Comparison of ENCODE assay signal across 8 cellular contexts in the genomic region with DNA sequence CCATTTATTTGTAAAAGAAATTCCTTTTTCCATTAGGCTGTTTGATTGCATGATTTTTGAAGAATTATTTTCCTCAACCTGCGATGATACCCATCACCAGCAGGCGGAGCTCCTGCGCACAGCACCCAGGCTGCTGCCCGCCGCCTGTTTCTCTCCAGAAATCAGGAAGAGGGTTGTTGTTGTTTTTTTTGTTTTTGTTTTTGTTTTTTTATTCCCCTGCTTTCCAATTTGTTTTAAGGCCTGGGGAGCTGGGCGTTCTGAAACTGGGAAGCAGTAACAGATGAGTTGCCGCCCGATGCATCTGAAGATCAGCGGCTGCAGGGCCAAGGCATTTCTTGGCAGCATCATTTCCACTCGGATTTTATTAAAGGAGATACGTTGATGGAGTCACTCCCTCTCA.
DNase-seq lines count a peak whose midpoint lies in the region; ATAC-seq and TF ChIP-seq lines count a peak whose summit lies in the region.

No MANE protein-coding gene starts in this region.

- no peaks in the 10 kb centered on the region for H3K27me3 ChIP-seq in dorsolateral prefrontal cortex
- no peaks in the 10 kb centered on the region for H3K27me3 ChIP-seq in mesendoderm (ENCODE audit: insufficient read depth, low read length, poor library complexity)
- no peaks in the 10 kb centered on the region for H3K27me3 ChIP-seq in stomach

- no peak overlapping the region for H2AK5ac ChIP-seq in mesendoderm (ENCODE audit: low read length)

- intact Hi-C loops in activated CD4-positive, alpha-beta T cell treated with anti-CD3 and anti-CD28 coated beads for 36 hours (cut with DNase I, micrococcal nuclease): loop anchor here (1.0 to 5.0 kb wide), 4 partner anchors 55 to 650 kb away; no protein-coding TSS in a partner anchor
- intact Hi-C loops in dorsolateral prefrontal cortex (cut with DNase I) (loop anchor here in 1 of 2 donors (5.0 kb wide), 2 partner anchors 212 to 652 kb away; no protein-coding TSS in a partner anchor), stomach (cut with DNase I; ENCODE audit: low total_unique reads) (loop anchor here (10.0 kb wide), 1 partner anchor 54 kb away; no protein-coding TSS in a partner anchor)
- intact Hi-C loops in activated T-helper 2 cell treated with anti-CD3 and anti-CD28 coated beads, Interferon-gamma antibody, Interleukin-2, Interleukin-4, amounts not matched to agents 10 μg/mL and 5 μg/mL and 100 μg/mL, durations not matched to agents 14 hours and 24 hours and 36 hours (cut with micrococcal nuclease): loop anchor here (1.0 to 5.0 kb wide), 4 partner anchors 55 to 652 kb away; no protein-coding TSS in a partner anchor

- no peaks in the 10 kb centered on the region for H3K79me1 ChIP-seq in mesendoderm (ENCODE audit: low read length)

- ATAC-seq in activated CD4-positive, alpha-beta T cell treated with anti-CD3 and anti-CD28 coated beads for 36 hours: no peak

- no peaks in the 10 kb centered on the region for H3K36me3 ChIP-seq in mesendoderm (ENCODE audit: control insufficient read depth, insufficient read depth, low read length)
- no peaks in the 10 kb centered on the region for H3K36me3 ChIP-seq in stomach

- TF ChIP-seq POLR2A in stomach (IDR thresholded peaks at IDR 0.05): no peak

- peak overlapping the region; percentile 17 for H3K27ac Mint-ChIP-seq in activated CD4-positive, alpha-beta T cell treated with anti-CD3 and anti-CD28 coated beads for 36 hours
- no peak overlapping the region for H3K27ac Mint-ChIP-seq in activated T-helper 2 cell treated with anti-CD3 and anti-CD28 coated beads, Interferon-gamma antibody, Interleukin-2, Interleukin-4, amounts not matched to agents 10 μg/mL and 5 μg/mL and 100 μg/mL, durations not matched to agents 14 hours and 24 hours and 36 hours

- WGBS in mesendoderm (ENCODE audit: extremely low coverage, insufficient coverage, low lambda C conversion rate): no CpG with 5 or more reads among the region's 11 CpGs
- 16 to 26% (median 20%) methylated on average over 11 of the region's 11 CpGs for WGBS in stomach, 5 donors

- DNase-seq in NK-92 treated with Interleukin-12 subunit alpha and Interleukin-12 subunit beta, amount 100 ng/mL, for 24 hours (lab: John Stamatoyannopoulos, UW): peak; percentile 9
- DNase-seq in NK-92 (lab: John Stamatoyannopoulos, UW; ENCODE audit: unreplicated experiment) (no peak), LNCaP clone FGC (ENCODE audit: low read depth) (no peak), dorsolateral prefrontal cortex (peak in 7 of 10 donors; percentile 37 to 70 (median 51)), mesendoderm (peak; percentile 23), stomach (peak; percentile 62)
- peak; percentile 70 for DNase-seq in activated CD4-positive, alpha-beta T cell treated with anti-CD3 and anti-CD28 coated beads for 36 hours
- DNase-seq in activated T-helper 2 cell treated with anti-CD3 and anti-CD28 coated beads, Interferon-gamma antibody, Interleukin-2, Interleukin-4, amounts not matched to agents 10 μg/mL and 5 μg/mL and 100 μg/mL, durations not matched to agents 14 hours and 24 hours and 36 hours (ENCODE audit: low spot score): no peak

- H3K27ac ChIP-seq in dorsolateral prefrontal cortex (peak overlapping the region in 51 of 59 donors; percentile 7 to 99 (median 63)), mesendoderm (ENCODE audit: low read depth, low read length) (no peak overlapping the region), stomach (no peak overlapping the region)

- TF ChIP-seq EP300 in stomach (IDR thresholded peaks at IDR 0.05): no peak

- H4K5ac ChIP-seq in mesendoderm (ENCODE audit: low read length): no peak overlapping the region

- H3K4ac ChIP-seq in mesendoderm (ENCODE audit: low read depth, low read length): no peak overlapping the region

- no peak overlapping the region for H3K9ac ChIP-seq in mesendoderm (ENCODE audit: low read length)

- H2BK120ac ChIP-seq in mesendoderm (ENCODE audit: low read depth, low read length): no peak overlapping the region

- H3K4me1 Mint-ChIP-seq in activated CD4-positive, alpha-beta T cell treated with anti-CD3 and anti-CD28 coated beads for 36 hours: peaks cover 21% of the 10 kb centered on the region
- H3K4me1 Mint-ChIP-seq in activated T-helper 2 cell treated with anti-CD3 and anti-CD28 coated beads, Interferon-gamma antibody, Interleukin-2, Interleukin-4, amounts not matched to agents 10 μg/mL and 5 μg/mL and 100 μg/mL, durations not matched to agents 14 hours and 24 hours and 36 hours (ENCODE audit: low read depth): peaks cover 32% of the 10 kb centered on the region

- H2BK15ac ChIP-seq in mesendoderm (replicated peaks; ENCODE audit: low read depth): no peak overlapping the region

- H3K27me3 Mint-ChIP-seq in activated CD4-positive, alpha-beta T cell treated with anti-CD3 and anti-CD28 coated beads for 36 hours: no peaks in the 10 kb centered on the region
- H3K27me3 Mint-ChIP-seq in activated T-helper 2 cell treated with anti-CD3 and anti-CD28 coated beads, Interferon-gamma antibody, Interleukin-2, Interleukin-4, amounts not matched to agents 10 μg/mL and 5 μg/mL and 100 μg/mL, durations not matched to agents 14 hours and 24 hours and 36 hours (ENCODE audit: low read depth): peaks cover 3% of the 10 kb centered on the region

- no peaks in the 10 kb centered on the region for H3K9me3 ChIP-seq in stomach

- H3K4me1 ChIP-seq in mesendoderm (ENCODE audit: control insufficient read depth, low read depth, low read length): no peaks in the 10 kb centered on the region
- peaks cover 0 to 16% (median 3%) of the 10 kb centered on the region in 4 donors for H3K4me1 ChIP-seq in stomach

- H3K4me3 Mint-ChIP-seq in activated CD4-positive, alpha-beta T cell treated with anti-CD3 and anti-CD28 coated beads for 36 hours: no peak overlapping the region
- H3K4me3 Mint-ChIP-seq in activated T-helper 2 cell treated with anti-CD3 and anti-CD28 coated beads, Interferon-gamma antibody, Interleukin-2, Interleukin-4, amounts not matched to agents 10 μg/mL and 5 μg/mL and 100 μg/mL, durations not matched to agents 14 hours and 24 hours and 36 hours (ENCODE audit: low read depth): no peak overlapping the region

- no peaks in the 10 kb centered on the region for H3K79me2 ChIP-seq in mesendoderm (ENCODE audit: control insufficient read depth, insufficient read depth, low read length)

- no peak overlapping the region for H3K23ac ChIP-seq in mesendoderm (ENCODE audit: low read length)

- no peak overlapping the region for H2BK5ac ChIP-seq in mesendoderm (ENCODE audit: low read length)

- no peak overlapping the region for H3K56ac ChIP-seq in mesendoderm (ENCODE audit: low read length)

- no peaks in the 10 kb centered on the region for H3K9me3 Mint-ChIP-seq in activated CD4-positive, alpha-beta T cell treated with anti-CD3 and anti-CD28 coated beads for 36 hours (ENCODE audit: low read depth)
- no peaks in the 10 kb centered on the region for H3K9me3 Mint-ChIP-seq in activated T-helper 2 cell treated with anti-CD3 and anti-CD28 coated beads, Interferon-gamma antibody, Interleukin-2, Interleukin-4, amounts not matched to agents 10 μg/mL and 5 μg/mL and 100 μg/mL, durations not matched to agents 14 hours and 24 hours and 36 hours

- CTCF ChIA-PET in activated CD4-positive, alpha-beta T cell treated with anti-CD3 and anti-CD28 coated beads for 36 hours (lab: Charles Lee): interaction anchor here (0.7 to 3.6 kb wide), 47 partner anchors 9 to 676 kb away, joined by 3 to 49 read pairs (median 4); no protein-coding TSS in a partner anchor

- POLR2A ChIA-PET in activated CD4-positive, alpha-beta T cell treated with anti-CD3 and anti-CD28 coated beads for 36 hours (lab: Charles Lee): interaction anchor here (0.6 to 0.9 kb wide), 4 partner anchors 36 to 211 kb away, joined by 3 to 5 read pairs (median 4); no protein-coding TSS in a partner anchor

- H3K4me3 ChIP-seq in LNCaP clone FGC (ENCODE audit: low read depth, low read length) (no peak overlapping the region), dorsolateral prefrontal cortex (peak overlapping the region in 49 of 59 donors; percentile 7 to 84 (median 37)), mesendoderm (ENCODE audit: low read length) (no peak overlapping the region), stomach (peak overlapping the region in 1 of 4 donors; percentile 19)

- no peak overlapping the region for H4K8ac ChIP-seq in mesendoderm (ENCODE audit: low read depth, low read length)

- no peaks in the 10 kb centered on the region for H3K36me3 Mint-ChIP-seq in activated CD4-positive, alpha-beta T cell treated with anti-CD3 and anti-CD28 coated beads for 36 hours (ENCODE audit: low read depth)
- no peaks in the 10 kb centered on the region for H3K36me3 Mint-ChIP-seq in activated T-helper 2 cell treated with anti-CD3 and anti-CD28 coated beads, Interferon-gamma antibody, Interleukin-2, Interleukin-4, amounts not matched to agents 10 μg/mL and 5 μg/mL and 100 μg/mL, durations not matched to agents 14 hours and 24 hours and 36 hours (ENCODE audit: low read depth)

- no peak overlapping the region for H3K4me2 ChIP-seq in mesendoderm (ENCODE audit: low read length)

- no peak overlapping the region for H3K18ac ChIP-seq in mesendoderm (ENCODE audit: low read length)

- TF ChIP-seq CTCF in LNCaP clone FGC (IDR thresholded peaks at IDR 0.05; ENCODE audit: control insufficient read depth, extremely low read depth, insufficient read depth): peak; percentile 87
- TF ChIP-seq CTCF in dorsolateral prefrontal cortex (IDR thresholded peaks at IDR 0.05 in 54 of 56, conservative IDR thresholded peaks at IDR 0.05 in 2 of 56; ENCODE audit: low read depth in 1 of 56, partially characterized antibody in 56 of 56): peak; percentile 87 to 100 (median 95)
- peak in 5 of 7 experiments; percentile 90 to 96 (median 93) for TF ChIP-seq CTCF in stomach (IDR thresholded peaks at IDR 0.05)

Comparison
In these comparisons a context has a peak if more than half of its experiments do, and no peak if none do; other contexts are left out.
1. DNase-seq: peak in NK-92 treated with Interleukin-12 subunit alpha and Interleukin-12 subunit beta, amount 100 ng/mL, for 24 hours (single experiment), activated CD4-positive, alpha-beta T cell treated with anti-CD3 and anti-CD28 coated beads for 36 hours (single experiment), dorsolateral prefrontal cortex (7 of 10), mesendoderm (single experiment) and stomach (single experiment); none in NK-92 (single experiment), LNCaP clone FGC (single experiment) and activated T-helper 2 cell treated with anti-CD3 and anti-CD28 coated beads, Interferon-gamma antibody, Interleukin-2, Interleukin-4, amounts not matched to agents 10 μg/mL and 5 μg/mL and 100 μg/mL, durations not matched to agents 14 hours and 24 hours and 36 hours (single experiment).
2. H3K4me3 ChIP-seq: peak in dorsolateral prefrontal cortex (49 of 59); none in LNCaP clone FGC (single experiment) and mesendoderm (single experiment).
3. H3K27ac ChIP-seq: peak in dorsolateral prefrontal cortex (51 of 59); none in mesendoderm (single experiment) and stomach (0 of 5).
4. Peak in every context shown above with its lines, with median percentiles within 50 percentile points of each other: CTCF ChIP-seq.